In the genomic region with DNA sequence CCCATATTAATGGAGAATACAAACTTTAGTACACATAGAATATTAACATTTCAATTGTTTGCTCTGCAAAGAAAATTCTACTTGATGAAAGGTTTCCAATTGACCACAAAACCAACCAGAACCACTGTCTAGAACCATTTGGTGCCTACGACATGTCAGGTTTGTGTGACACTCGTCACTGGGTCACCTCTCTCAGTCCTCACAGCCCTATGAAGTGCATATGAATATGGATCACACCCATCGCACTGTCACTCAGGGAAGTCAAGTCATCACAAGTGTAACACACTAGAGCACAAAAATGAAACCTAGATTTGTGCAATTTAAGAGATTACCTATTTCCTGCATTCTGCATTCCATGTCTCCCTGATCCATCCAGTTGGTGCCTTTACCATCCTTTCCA, we compare ENCODE assay signal across 8 cellular contexts. TPM values are rescaled to one million over a fixed set of nuclear protein-coding genes. Genes with fewer than 3 reads are reported as not detected.
DNase-seq lines count a peak whose midpoint lies in the region; ATAC-seq lines count a peak whose summit lies in the region.

No MANE protein-coding gene starts in this region.

- H3K9me3 Mint-ChIP-seq in CD4-positive, alpha-beta memory T cell = no peaks in the 10 kb centered on the region
- H3K9me3 Mint-ChIP-seq in activated T-helper 17 cell treated with anti-CD3 and anti-CD28 coated beads, Interleukin-2, amount 50 U/mL, for 72 hours = no peaks in the 10 kb centered on the region
- H3K9me3 Mint-ChIP-seq in naive thymus-derived CD8-positive, alpha-beta T cell = no peaks in the 10 kb centered on the region

- ATAC-seq in GM18867 (IDR thresholded peaks at IDR 0.05; ENCODE audit: unreplicated experiment) = peak; percentile 11
- ATAC-seq in activated T-helper 17 cell treated with anti-CD3 and anti-CD28 coated beads, Interleukin-2, amount 50 U/mL, for 72 hours (replicated peaks) = peak; percentile 31
- no peak for ATAC-seq in naive thymus-derived CD8-positive, alpha-beta T cell
- ATAC-seq in GM19324 (IDR thresholded peaks at IDR 0.05; ENCODE audit: low FRiP score, unreplicated experiment) = no peak

- no peaks in the 10 kb centered on the region for H3K27me3 ChIP-seq in CD4-positive, alpha-beta memory T cell (ENCODE audit: insufficient read depth, low read length)

- H3K27ac ChIP-seq in CD4-positive, alpha-beta memory T cell (ENCODE audit: low read depth, low read length) = peak overlapping the region; percentile 48

- CTCF ChIA-PET in CD4-positive, alpha-beta memory T cell (lab: Charles Lee; ENCODE audit: partially characterized antibody) = interaction anchor here (0.9 to 1.8 kb wide), 4 partner anchors 12 to 54 kb away, joined by 3 read pairs; a partner anchor contains a TSS

- H3K27ac Mint-ChIP-seq in CD4-positive, alpha-beta memory T cell = peak overlapping the region; percentile 78 to 96 (median 90)
- peak overlapping the region; percentile 95 for H3K27ac Mint-ChIP-seq in activated T-helper 17 cell treated with anti-CD3 and anti-CD28 coated beads, Interleukin-2, amount 50 U/mL, for 72 hours
- peak overlapping the region; percentile 12 to 95 (median 86) for H3K27ac Mint-ChIP-seq in naive thymus-derived CD8-positive, alpha-beta T cell

- peak overlapping the region in 1 of 2 donors; percentile 43 for H3K4me3 ChIP-seq in CD4-positive, alpha-beta memory T cell (ENCODE audit: low read length in 2 of 2)

- no peaks in the 10 kb centered on the region for H3K9me3 ChIP-seq in CD4-positive, alpha-beta memory T cell (ENCODE audit: control insufficient read depth in 1 of 2, low read length in 2 of 2)

- no peak for DNase-seq in CD4-positive, alpha-beta memory T cell
- DNase-seq in naive thymus-derived CD8-positive, alpha-beta T cell = no peak
- DNase-seq in NCI-H1694 treated with DMSO at 0.1 percent for 48 hours (lab: John Stamatoyannopoulos, UW) = no peak
- no peak for DNase-seq in GDM1 (lab: John Stamatoyannopoulos, UW)
- no peak for DNase-seq in NCI-H82 (lab: John Stamatoyannopoulos, UW)

- H3K4me1 Mint-ChIP-seq in CD4-positive, alpha-beta memory T cell = peaks cover 57 to 82% (median 70%) of the 10 kb centered on the region in 4 donors
- H3K4me1 Mint-ChIP-seq in activated T-helper 17 cell treated with anti-CD3 and anti-CD28 coated beads, Interleukin-2, amount 50 U/mL, for 72 hours = peaks cover 66% of the 10 kb centered on the region
- H3K4me1 Mint-ChIP-seq in naive thymus-derived CD8-positive, alpha-beta T cell = peaks cover 32 to 75% (median 71%) of the 10 kb centered on the region in 4 donors

- intact Hi-C loops in CD4-positive, alpha-beta memory T cell (cut with micrococcal nuclease) = no loop called here

- H3K27me3 Mint-ChIP-seq in CD4-positive, alpha-beta memory T cell = no peaks in the 10 kb centered on the region
- no peaks in the 10 kb centered on the region for H3K27me3 Mint-ChIP-seq in activated T-helper 17 cell treated with anti-CD3 and anti-CD28 coated beads, Interleukin-2, amount 50 U/mL, for 72 hours
- H3K27me3 Mint-ChIP-seq in naive thymus-derived CD8-positive, alpha-beta T cell = no peaks in the 10 kb centered on the region

- H3K4me3 Mint-ChIP-seq in CD4-positive, alpha-beta memory T cell = peak overlapping the region; percentile 56 to 89 (median 82)
- peak overlapping the region; percentile 71 for H3K4me3 Mint-ChIP-seq in activated T-helper 17 cell treated with anti-CD3 and anti-CD28 coated beads, Interleukin-2, amount 50 U/mL, for 72 hours
- peak overlapping the region in 8 of 10 donors; percentile 23 to 76 (median 73) for H3K4me3 Mint-ChIP-seq in naive thymus-derived CD8-positive, alpha-beta T cell

- POLR2A ChIA-PET in CD4-positive, alpha-beta memory T cell (lab: Charles Lee; ENCODE audit: partially characterized antibody) = interaction anchor here (0.7 to 2.3 kb wide), 5 partner anchors 12 to 65 kb away, joined by 3 to 22 read pairs (median 6); a partner anchor contains a TSS
- POLR2A ChIA-PET in naive thymus-derived CD8-positive, alpha-beta T cell (lab: Charles Lee) = no interaction called here

- H3K36me3 ChIP-seq in CD4-positive, alpha-beta memory T cell (ENCODE audit: insufficient read depth, low read length) = no peaks in the 10 kb centered on the region

- H3K36me3 Mint-ChIP-seq in CD4-positive, alpha-beta memory T cell = peaks cover 5 to 21% of the 10 kb centered on the region in 2 donors
- H3K36me3 Mint-ChIP-seq in activated T-helper 17 cell treated with anti-CD3 and anti-CD28 coated beads, Interleukin-2, amount 50 U/mL, for 72 hours (ENCODE audit: low read depth) = peaks cover 61% of the 10 kb centered on the region
- peaks cover 0 to 22% (median 10%) of the 10 kb centered on the region in 3 donors for H3K36me3 Mint-ChIP-seq in naive thymus-derived CD8-positive, alpha-beta T cell

- peaks cover 78% of the 10 kb centered on the region for H3K4me1 ChIP-seq in CD4-positive, alpha-beta memory T cell (ENCODE audit: insufficient read depth, low read length)

RNA-seq across cellular contexts. Expression of a gene that starts 43.7 kb away (rescaled TPM):
- total RNA-seq in CD4-positive, alpha-beta memory T cell = 10 to 100 TPM; 65.5 to 69.2 TPM
- polyA plus RNA-seq in CD4-positive, alpha-beta memory T cell = 10 to 100 TPM; 80.0 to 98.2 TPM
- 10 to 100 TPM; 72.1 to 78.7 TPM for total RNA-seq in activated T-helper 17 cell treated with anti-CD3 and anti-CD28 coated beads, Interleukin-2, amount 50 U/mL, for 72 hours
- total RNA-seq in naive thymus-derived CD8-positive, alpha-beta T cell = 10 to 100 TPM; 62.7 to 71.7 TPM
- polyA plus RNA-seq in naive thymus-derived CD8-positive, alpha-beta T cell = 10 to 100 TPM; 71.4 to 76.1 (median 74.2) TPM

Comparison
In these comparisons a context has a peak if more than half of its experiments do, and no peak if none do; other contexts are left out.
1. ATAC-seq: peak in GM18867 (single experiment) and activated T-helper 17 cell treated with anti-CD3 and anti-CD28 coated beads, Interleukin-2, amount 50 U/mL, for 72 hours (single experiment); none in naive thymus-derived CD8-positive, alpha-beta T cell (0 of 2) and GM19324 (single experiment).
2. Peak in every context shown above with its lines, with median percentiles within 50 percentile points of each other: H3K27ac Mint-ChIP-seq and H3K4me3 Mint-ChIP-seq.